Comparison of ENCODE assay signal across 40 cellular contexts in the genomic region with DNA sequence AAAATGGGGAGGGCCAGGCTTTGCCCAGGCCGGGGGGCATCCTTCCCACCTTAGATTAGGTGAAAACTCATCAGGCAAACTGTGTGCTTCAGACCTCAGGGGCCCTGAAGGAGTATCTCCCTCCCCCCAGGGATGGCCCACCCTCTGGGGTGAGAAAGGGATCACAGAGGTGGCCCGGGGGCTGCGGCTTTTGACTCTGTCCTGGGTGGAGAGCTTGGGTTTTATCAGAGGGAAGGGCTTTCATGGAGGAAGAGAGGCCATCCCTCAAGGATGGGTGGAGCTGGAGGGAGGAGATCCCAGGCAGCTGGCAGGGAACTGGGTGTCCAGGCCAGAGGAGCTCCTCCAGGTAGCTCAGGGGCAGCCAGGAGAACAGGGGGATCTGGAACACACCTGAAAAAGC. TPM values are rescaled to one million over a fixed set of nuclear protein-coding genes. Genes with fewer than 3 reads are reported as not detected.
"Had no signal": no experiment of that assay in that cellular context is flagged by ENCODE, and none has a peak within 500 bp of the region (broad histone marks: within the 10 kb centered on the region; RNA-seq: fewer than 3 reads in every experiment).

No MANE protein-coding gene starts in this region.

- H3K9me3 ChIP-seq: Peyer's patch had no signal

- H3K4me3 Mint-ChIP-seq: activated CD4-positive, alpha-beta memory T cell treated with anti-CD3 and anti-CD28 coated beads, Interleukin-2, amount 10 ng/mL, durations not matched to agents 7 days and 5 days; activated CD8-positive, alpha-beta memory T cell treated with anti-CD3 and anti-CD28 coated beads, Interleukin-2, amount 10 ng/mL, durations not matched to agents 7 days and 5 days; activated naive CD8-positive, alpha-beta T cell treated with anti-CD3 and anti-CD28 coated beads for 36 hours; central memory CD8-positive, alpha-beta T cell; T-cell; T-helper 17 cell had no signal

- H3K4me3 ChIP-seq: cardiac muscle cell, Peyer's patch had no signal

- DNase-seq: activated CD4-positive, alpha-beta memory T cell treated with anti-CD3 and anti-CD28 coated beads, Interleukin-2, amount 10 ng/mL, durations not matched to agents 7 days and 5 days; activated CD4-positive, alpha-beta T cell treated with anti-CD3 and anti-CD28 coated beads for 1 hour; activated CD4-positive, alpha-beta T cell treated with anti-CD3 and anti-CD28 coated beads for 48 hours; activated CD4-positive, CD25-positive, alpha-beta regulatory T cell; activated CD8-positive, alpha-beta memory T cell treated with anti-CD3 and anti-CD28 coated beads for 24 hours; activated CD8-positive, alpha-beta memory T cell treated with anti-CD3 and anti-CD28 coated beads, Interleukin-2, amount 10 ng/mL, durations not matched to agents 7 days and 5 days; activated CD8-positive, alpha-beta memory T cell treated with anti-CD3 and anti-CD28 coated beads, Interleukin-2, amount 50 U/mL, for 48 hours; activated effector memory CD4-positive, alpha-beta T cell treated with anti-CD3 and anti-CD28 coated beads, Interleukin-2, amount 50 U/mL, for 16 hours; activated naive CD4-positive, alpha-beta T cell; activated naive CD4-positive, alpha-beta T cell treated with anti-CD3 and anti-CD28 coated beads, Interleukin-2, amount 50 U/mL, for 16 hours; activated naive CD8-positive, alpha-beta T cell treated with anti-CD3 and anti-CD28 coated beads for 36 hours; activated T-cell treated with anti-CD3 and anti-CD28 coated beads, Interleukin-2, amount 50 U/mL, for 48 hours; amniotic stem cell; brain microvascular endothelial cell; Karpas-422; KBM-7; NCI-H1092 treated with DMSO at 0.1 percent for 48 hours; NCI-H1417; NCI-H146; NCI-H187; NCI-H2029 treated with DMSO at 0.1 percent for 48 hours; NCI-H2107; NCI-H2171; NCI-H510A; NCI-H526; NCI-H748 treated with DMSO at 0.1 percent for 48 hours; NK-92 treated with Interleukin-12 subunit alpha and Interleukin-12 subunit beta, amount 100 ng/mL, for 24 hours; PC-3; Peyer's patch; RPMI8226; SIG-M5; T-cell; T-helper 17 cell; T1000; WERI-Rb-1 had no signal

- H3K9me3 Mint-ChIP-seq: activated CD4-positive, alpha-beta memory T cell treated with anti-CD3 and anti-CD28 coated beads, Interleukin-2, amount 10 ng/mL, durations not matched to agents 7 days and 5 days; activated naive CD8-positive, alpha-beta T cell treated with anti-CD3 and anti-CD28 coated beads for 36 hours; central memory CD8-positive, alpha-beta T cell; T-cell had no signal

- H3K36me3 Mint-ChIP-seq: activated CD8-positive, alpha-beta memory T cell treated with anti-CD3 and anti-CD28 coated beads, Interleukin-2, amount 10 ng/mL, durations not matched to agents 7 days and 5 days; activated naive CD8-positive, alpha-beta T cell treated with anti-CD3 and anti-CD28 coated beads for 36 hours; T-cell had no signal

- H3K36me3 ChIP-seq: cardiac muscle cell, Peyer's patch, WERI-Rb-1 had no signal

- H3K27me3 ChIP-seq: brain microvascular endothelial cell, cardiac muscle cell, Peyer's patch had no signal

- H3K27me3 Mint-ChIP-seq: activated CD4-positive, alpha-beta memory T cell treated with anti-CD3 and anti-CD28 coated beads, Interleukin-2, amount 10 ng/mL, durations not matched to agents 7 days and 5 days; activated CD8-positive, alpha-beta memory T cell treated with anti-CD3 and anti-CD28 coated beads, Interleukin-2, amount 10 ng/mL, durations not matched to agents 7 days and 5 days; activated naive CD8-positive, alpha-beta T cell treated with anti-CD3 and anti-CD28 coated beads for 36 hours; central memory CD8-positive, alpha-beta T cell; T-cell; T-helper 17 cell had no signal

- H3K27ac ChIP-seq: brain microvascular endothelial cell, cardiac muscle cell, Peyer's patch, WERI-Rb-1 had no signal

- H3K27ac Mint-ChIP-seq: activated CD4-positive, alpha-beta memory T cell treated with anti-CD3 and anti-CD28 coated beads, Interleukin-2, amount 10 ng/mL, durations not matched to agents 7 days and 5 days; activated CD8-positive, alpha-beta memory T cell treated with anti-CD3 and anti-CD28 coated beads, Interleukin-2, amount 10 ng/mL, durations not matched to agents 7 days and 5 days; activated naive CD8-positive, alpha-beta T cell treated with anti-CD3 and anti-CD28 coated beads for 36 hours; T-cell; T-helper 17 cell had no signal

RNA-seq across cellular contexts. Expression of gene GPHA2, which starts 14.3 kb away (rescaled TPM):
- total RNA-seq: activated CD4-positive, alpha-beta memory T cell treated with anti-CD3 and anti-CD28 coated beads, Interleukin-2, amount 10 ng/mL, durations not matched to agents 7 days and 5 days; activated CD8-positive, alpha-beta memory T cell treated with anti-CD3 and anti-CD28 coated beads, Interleukin-2, amount 10 ng/mL, durations not matched to agents 7 days and 5 days; activated naive CD8-positive, alpha-beta T cell treated with anti-CD3 and anti-CD28 coated beads for 36 hours; aorta; cardiac muscle cell; PC-3; Peyer's patch; Right ventricle myocardium inferior; SK-MEL-5; T-helper 17 cell had no signal

RNA-seq across cellular contexts. Expression of gene MAJIN, which starts 50.5 kb away (rescaled TPM):
- total RNA-seq: activated CD8-positive, alpha-beta memory T cell treated with anti-CD3 and anti-CD28 coated beads, Interleukin-2, amount 10 ng/mL, durations not matched to agents 7 days and 5 days; aorta; cardiac muscle cell; PC-3; Peyer's patch; Right ventricle myocardium inferior; SK-MEL-5; T-helper 17 cell had no signal
